In the genomic region with DNA sequence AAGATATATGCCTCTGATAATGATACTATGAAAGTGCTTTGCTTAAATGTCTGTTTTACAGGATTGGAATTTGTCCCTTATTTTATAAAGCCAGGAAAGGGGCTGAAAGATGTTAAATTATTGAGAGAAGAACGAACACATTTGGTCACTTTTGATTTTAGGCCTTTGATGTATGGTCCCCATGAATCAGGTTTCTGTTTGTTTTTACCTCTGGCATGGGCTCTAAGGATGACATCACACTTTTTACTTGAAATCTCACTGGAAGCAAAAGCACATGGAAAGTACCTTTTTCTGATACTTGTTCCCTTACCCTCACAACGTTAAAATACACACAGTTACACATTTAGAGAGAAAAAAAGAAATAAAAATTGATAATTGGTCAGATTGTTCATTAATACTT, we compare ENCODE assay signal across 8 cellular contexts. TPM values are rescaled to one million over a fixed set of nuclear protein-coding genes. Genes with fewer than 3 reads are reported as not detected.
DNase-seq lines count a peak whose midpoint lies in the region; ATAC-seq and TF ChIP-seq lines count a peak whose summit lies in the region.

No MANE protein-coding gene starts in this region.

- ATAC-seq in stimulated activated memory B cell treated with anti-CD40 and anti-IgM and Interleukin-4, amounts not matched to agents 10 μg/mL and 1 μg/mL and 100 μg/mL, for 72 hours: no peak
- no peak for ATAC-seq in GM18873 (IDR thresholded peaks at IDR 0.05; ENCODE audit: low FRiP score, unreplicated experiment)

- peaks cover 46% of the 10 kb centered on the region for H3K36me3 Mint-ChIP-seq in activated naive CD4-positive, alpha-beta T cell treated with anti-CD3 and anti-CD28 coated beads for 36 hours (ENCODE audit: low read depth)
- H3K36me3 Mint-ChIP-seq in chondrocyte (ENCODE audit: low read depth): peaks cover 4% of the 10 kb centered on the region
- H3K36me3 Mint-ChIP-seq in stimulated activated memory B cell treated with anti-CD40 and anti-IgM and Interleukin-4, amounts not matched to agents 10 μg/mL and 1 μg/mL and 100 μg/mL, for 72 hours: peaks cover 43% of the 10 kb centered on the region

- no peaks in the 10 kb centered on the region for H3K27me3 Mint-ChIP-seq in activated naive CD4-positive, alpha-beta T cell treated with anti-CD3 and anti-CD28 coated beads for 36 hours (ENCODE audit: low read depth)
- no peaks in the 10 kb centered on the region for H3K27me3 Mint-ChIP-seq in chondrocyte (ENCODE audit: low read depth)
- H3K27me3 Mint-ChIP-seq in stimulated activated memory B cell treated with anti-CD40 and anti-IgM and Interleukin-4, amounts not matched to agents 10 μg/mL and 1 μg/mL and 100 μg/mL, for 72 hours: no peaks in the 10 kb centered on the region

- H3K9me3 Mint-ChIP-seq in activated naive CD4-positive, alpha-beta T cell treated with anti-CD3 and anti-CD28 coated beads for 36 hours: no peaks in the 10 kb centered on the region
- no peaks in the 10 kb centered on the region for H3K9me3 Mint-ChIP-seq in chondrocyte (ENCODE audit: low read depth)
- H3K9me3 Mint-ChIP-seq in stimulated activated memory B cell treated with anti-CD40 and anti-IgM and Interleukin-4, amounts not matched to agents 10 μg/mL and 1 μg/mL and 100 μg/mL, for 72 hours: no peaks in the 10 kb centered on the region

- no peak for TF ChIP-seq CTCF in chondrocyte (IDR thresholded peaks at IDR 0.05)

- peak overlapping the region; percentile 93 for H3K27ac Mint-ChIP-seq in activated naive CD4-positive, alpha-beta T cell treated with anti-CD3 and anti-CD28 coated beads for 36 hours
- H3K27ac Mint-ChIP-seq in chondrocyte (ENCODE audit: unreplicated experiment): peak overlapping the region; percentile 49
- peak overlapping the region; percentile 77 for H3K27ac Mint-ChIP-seq in stimulated activated memory B cell treated with anti-CD40 and anti-IgM and Interleukin-4, amounts not matched to agents 10 μg/mL and 1 μg/mL and 100 μg/mL, for 72 hours

- H3K4me1 Mint-ChIP-seq in activated naive CD4-positive, alpha-beta T cell treated with anti-CD3 and anti-CD28 coated beads for 36 hours (ENCODE audit: low read depth): peaks cover 88% of the 10 kb centered on the region
- H3K4me1 Mint-ChIP-seq in chondrocyte (ENCODE audit: low read depth): peaks cover 76% of the 10 kb centered on the region
- H3K4me1 Mint-ChIP-seq in stimulated activated memory B cell treated with anti-CD40 and anti-IgM and Interleukin-4, amounts not matched to agents 10 μg/mL and 1 μg/mL and 100 μg/mL, for 72 hours: peaks cover 83% of the 10 kb centered on the region

- CTCF ChIA-PET in activated naive CD4-positive, alpha-beta T cell treated with anti-CD3 and anti-CD28 coated beads for 36 hours (lab: Charles Lee): interaction anchor here (0.7 to 2.7 kb wide), 5 partner anchors 12 to 56 kb away, joined by 3 to 13 read pairs (median 3); no protein-coding TSS in a partner anchor

- intact Hi-C loops in activated naive CD4-positive, alpha-beta T cell treated with anti-CD3 and anti-CD28 coated beads for 36 hours (cut with micrococcal nuclease): loop anchor here (1.0 kb wide), 2 partner anchors 8 to 138 kb away; no protein-coding TSS in a partner anchor

- DNase-seq in activated naive CD4-positive, alpha-beta T cell treated with anti-CD3 and anti-CD28 coated beads for 36 hours: no peak
- no peak for DNase-seq in activated naive CD4-positive, alpha-beta T cell (lab: John Stamatoyannopoulos, UW)
- DNase-seq in NCI-H774 (lab: John Stamatoyannopoulos, UW) (peak; percentile 11), chondrocyte (ENCODE audit: low spot score) (no peak), C1 segment of cervical spinal cord (lab: John Stamatoyannopoulos, UW) (no peak), NCI-H187 treated with DMSO at 0.1 percent for 48 hours (lab: John Stamatoyannopoulos, UW) (no peak)

- H3K4me3 Mint-ChIP-seq in activated naive CD4-positive, alpha-beta T cell treated with anti-CD3 and anti-CD28 coated beads for 36 hours: peak overlapping the region; percentile 60
- no peak overlapping the region for H3K4me3 Mint-ChIP-seq in chondrocyte (ENCODE audit: unreplicated experiment)
- peak overlapping the region; percentile 54 for H3K4me3 Mint-ChIP-seq in stimulated activated memory B cell treated with anti-CD40 and anti-IgM and Interleukin-4, amounts not matched to agents 10 μg/mL and 1 μg/mL and 100 μg/mL, for 72 hours

RNA-seq across cellular contexts. Expression of gene OTULIN, which starts 6.9 kb away (rescaled TPM):
- 10 to 100 TPM; 46.4 to 48.0 TPM for total RNA-seq in activated naive CD4-positive, alpha-beta T cell treated with anti-CD3 and anti-CD28 coated beads for 36 hours
- total RNA-seq in chondrocyte: 31.2 to 36.3 TPM (median 34.7 TPM) in 3 replicates
